ENCODE assay signal across 2 cellular contexts in genomic region chr19:39420769-39421168, GRCh38.
TF ChIP-seq lines count a peak whose summit lies in the region.

No MANE protein-coding gene starts in this region.

TF ChIP-seq in A549, 52 proteins besides CTCF, POLR2A, EP300 and RAD21 (continued from another document):
- TF ChIP-seq MYC (IDR thresholded peaks at IDR 0.05; ENCODE audit: borderline replicate concordance, low read length), result no peak
- TF ChIP-seq PBX3 (IDR thresholded peaks at IDR 0.05), result no peak
- no peak for TF ChIP-seq HDAC2 (IDR thresholded peaks at IDR 0.05)
- no peak for TF ChIP-seq KDM1A (IDR thresholded peaks at IDR 0.05; ENCODE audit: low read depth)
- peak; percentile 41; the same call in 1 of the 2 replicates for TF ChIP-seq POLR2AphosphoS2 (conservative IDR thresholded peaks at IDR 0.05; ENCODE audit: low read length)
- no peak for TF ChIP-seq ESRRA (IDR thresholded peaks at IDR 0.05; ENCODE audit: borderline replicate concordance, low read length)

TF ChIP-seq in HEK293, 187 proteins besides CTCF, POLR2A, EP300 and RAD21 (continued from another document):
- TF ChIP-seq ZSCAN4 (tag by site-specific recombination; IDR thresholded peaks at IDR 0.05), result no peak
- 0 out of 2 replicates have a peak, but pooled peaks have one; percentile 59 for TF ChIP-seq ZNF223 (tag by site-specific recombination; IDR thresholded peaks at IDR 0.05)
- no peak for TF ChIP-seq ZNF433 (tag by site-specific recombination; IDR thresholded peaks at IDR 0.05; ENCODE audit: low read depth)
TF ChIP-seq in HEK293: peak in this region for 2.
